Comparison of ENCODE assay signal across 17 cellular contexts in genomic region chr19:3813473-3814392, GRCh38. TPM values are rescaled to one million over a fixed set of nuclear protein-coding genes. Genes with fewer than 3 reads are reported as not detected.
DNase-seq lines count a peak whose midpoint lies in the region; ATAC-seq and TF ChIP-seq lines count a peak whose summit lies in the region.
"Had no signal": no experiment of that assay in that cellular context is flagged by ENCODE, and none has a peak within 500 bp of the region (broad histone marks: within the 10 kb centered on the region; RNA-seq: fewer than 3 reads in every experiment).

No MANE protein-coding gene starts in this region.

- peaks cover 4% of the 10 kb centered on the region for H3K36me3 Mint-ChIP-seq in activated CD4-positive, alpha-beta T cell treated with anti-CD3 and anti-CD28 coated beads, Interleukin-2, amount 10 ng/mL, durations not matched to agents 24 days and 14 days (ENCODE audit: low read depth)
- peaks cover 2% of the 10 kb centered on the region for H3K36me3 Mint-ChIP-seq in activated naive CD8-positive, alpha-beta T cell treated with anti-CD3 and anti-CD28 coated beads, Interleukin-2, amount 10 ng/mL, durations not matched to agents 7 days and 5 days

- no peak for ATAC-seq in activated naive CD8-positive, alpha-beta T cell treated with anti-CD3 and anti-CD28 coated beads, Interleukin-2, amount 10 ng/mL, durations not matched to agents 7 days and 5 days (ENCODE audit: low read depth)
- no peak for ATAC-seq in HG02973 (IDR thresholded peaks at IDR 0.05; ENCODE audit: unreplicated experiment)
- ATAC-seq: Panc1 had no signal

- H3K4me1 Mint-ChIP-seq in activated CD4-positive, alpha-beta T cell treated with anti-CD3 and anti-CD28 coated beads, Interleukin-2, amount 10 ng/mL, durations not matched to agents 24 days and 14 days = peaks cover 37% of the 10 kb centered on the region
- peaks cover 31% of the 10 kb centered on the region for H3K4me1 Mint-ChIP-seq in activated naive CD8-positive, alpha-beta T cell treated with anti-CD3 and anti-CD28 coated beads, Interleukin-2, amount 10 ng/mL, durations not matched to agents 7 days and 5 days

- H3K9ac ChIP-seq in colonic mucosa (ENCODE audit: low read depth in 2 of 2, low read length in 2 of 2) = peak overlapping the region in 1 of 2 donors; percentile 24

- H3K9me3 ChIP-seq in colonic mucosa = no peaks in the 10 kb centered on the region

- intact Hi-C loops in activated CD4-positive, alpha-beta T cell treated with anti-CD3 and anti-CD28 coated beads, Interleukin-2, amount 10 ng/mL, durations not matched to agents 24 days and 14 days (cut with micrococcal nuclease) = no loop called here
- intact Hi-C loops in colonic mucosa (cut with DNase I) = loop anchor here (10.0 kb wide), 1 partner anchor 49 kb away; the partner anchor contains the start of genes APBA3 and MRPL54

- POLR2A ChIA-PET in activated naive CD8-positive, alpha-beta T cell treated with anti-CD3 and anti-CD28 coated beads, Interleukin-2, amount 10 ng/mL, durations not matched to agents 7 days and 5 days (lab: Charles Lee) = interaction anchor here (1.3 to 3.0 kb wide), 5 partner anchors 8 to 52 kb away, joined by 4 to 47 read pairs (median 8); partner anchors contain the start of genes APBA3 and MRPL54

- peak overlapping the region; percentile 83 for H3K27ac Mint-ChIP-seq in activated CD4-positive, alpha-beta T cell treated with anti-CD3 and anti-CD28 coated beads, Interleukin-2, amount 10 ng/mL, durations not matched to agents 24 days and 14 days
- H3K27ac Mint-ChIP-seq in activated naive CD8-positive, alpha-beta T cell treated with anti-CD3 and anti-CD28 coated beads, Interleukin-2, amount 10 ng/mL, durations not matched to agents 7 days and 5 days = peak overlapping the region; percentile 92

- H3K9me3 Mint-ChIP-seq in activated CD4-positive, alpha-beta T cell treated with anti-CD3 and anti-CD28 coated beads, Interleukin-2, amount 10 ng/mL, durations not matched to agents 24 days and 14 days = peaks cover 3% of the 10 kb centered on the region
- no peaks in the 10 kb centered on the region for H3K9me3 Mint-ChIP-seq in activated naive CD8-positive, alpha-beta T cell treated with anti-CD3 and anti-CD28 coated beads, Interleukin-2, amount 10 ng/mL, durations not matched to agents 7 days and 5 days

- no peaks in the 10 kb centered on the region for H3K27me3 ChIP-seq in colonic mucosa
- H3K27me3 ChIP-seq: hepatocyte had no signal

- no peaks in the 10 kb centered on the region for H3K36me3 ChIP-seq in colonic mucosa

- H3K4me3 Mint-ChIP-seq in activated CD4-positive, alpha-beta T cell treated with anti-CD3 and anti-CD28 coated beads, Interleukin-2, amount 10 ng/mL, durations not matched to agents 24 days and 14 days = no peak overlapping the region
- peak overlapping the region; percentile 42 for H3K4me3 Mint-ChIP-seq in activated naive CD8-positive, alpha-beta T cell treated with anti-CD3 and anti-CD28 coated beads, Interleukin-2, amount 10 ng/mL, durations not matched to agents 7 days and 5 days

- peaks cover 2% of the 10 kb centered on the region for H3K27me3 Mint-ChIP-seq in activated CD4-positive, alpha-beta T cell treated with anti-CD3 and anti-CD28 coated beads, Interleukin-2, amount 10 ng/mL, durations not matched to agents 24 days and 14 days
- H3K27me3 Mint-ChIP-seq in activated naive CD8-positive, alpha-beta T cell treated with anti-CD3 and anti-CD28 coated beads, Interleukin-2, amount 10 ng/mL, durations not matched to agents 7 days and 5 days = no peaks in the 10 kb centered on the region

- TF ChIP-seq CTCF in colonic mucosa (IDR thresholded peaks at IDR 0.05) = no peak

- H3K4me3 ChIP-seq in skin epidermis = no peak overlapping the region
- no peak overlapping the region for H3K4me3 ChIP-seq in colonic mucosa
- H3K4me3 ChIP-seq: hepatocyte had no signal

- H3K4me1 ChIP-seq in colonic mucosa = no peaks in the 10 kb centered on the region

- H3K27ac ChIP-seq in skin epidermis = peak overlapping the region in 14 of 21 experiments; percentile 4 to 80 (median 34)
- H3K27ac ChIP-seq in colonic mucosa = no peak overlapping the region
- H3K27ac ChIP-seq: hepatocyte had no signal

- no peak for DNase-seq in activated CD4-positive, alpha-beta T cell treated with anti-CD3 and anti-CD28 coated beads, Interleukin-2, amount 10 ng/mL, durations not matched to agents 24 days and 14 days
- no peak for DNase-seq in activated CD4-positive, alpha-beta T cell treated with anti-CD3 and anti-CD28 coated beads, Interleukin-2, amount 50 U/mL, for 48 hours
- DNase-seq in activated naive CD8-positive, alpha-beta T cell treated with anti-CD3 and anti-CD28 coated beads, Interleukin-2, amount 10 ng/mL, durations not matched to agents 7 days and 5 days = no peak
- DNase-seq in colonic mucosa = no peak
- DNase-seq: 8988T; activated CD8-positive, alpha-beta memory T cell treated with anti-CD3 and anti-CD28 coated beads, Interleukin-2, amount 50 U/mL, for 48 hours; NCI-H1048; T-helper 9 cell had no signal

RNA-seq across cellular contexts. Expression of gene MATK, which starts 27.6 kb away (rescaled TPM):
- total RNA-seq in activated CD4-positive, alpha-beta T cell treated with anti-CD3 and anti-CD28 coated beads, Interleukin-2, amount 10 ng/mL, durations not matched to agents 24 days and 14 days = 31.6 and 32.3 TPM in 2 replicates
- 10 to 100 TPM; 29.4 to 31.8 TPM for total RNA-seq in activated naive CD8-positive, alpha-beta T cell treated with anti-CD3 and anti-CD28 coated beads, Interleukin-2, amount 10 ng/mL, durations not matched to agents 7 days and 5 days
- 1 to 10 TPM in 1 of 2 donors, under 1 TPM in 1; 0.66 to 1.2 TPM for total RNA-seq in colonic mucosa
- total RNA-seq: hepatocyte, NCI-H460 had no signal

RNA-seq across cellular contexts. Expression of gene RAX2, which starts 41.7 kb away (rescaled TPM):
- not detected in 2 replicates for total RNA-seq in activated CD4-positive, alpha-beta T cell treated with anti-CD3 and anti-CD28 coated beads, Interleukin-2, amount 10 ng/mL, durations not matched to agents 24 days and 14 days
- not detected for total RNA-seq in activated naive CD8-positive, alpha-beta T cell treated with anti-CD3 and anti-CD28 coated beads, Interleukin-2, amount 10 ng/mL, durations not matched to agents 7 days and 5 days
- not detected for total RNA-seq in colonic mucosa
- total RNA-seq: epithelial cell of proximal tubule, hepatocyte, mesenteric fat pad, NCI-H460, pulmonary artery endothelial cell, temporal lobe had no signal

RNA-seq across cellular contexts. Expression of gene MRPL54, which starts 51.3 kb away (rescaled TPM):
- 91.4 and 96.6 TPM in 2 replicates for total RNA-seq in activated CD4-positive, alpha-beta T cell treated with anti-CD3 and anti-CD28 coated beads, Interleukin-2, amount 10 ng/mL, durations not matched to agents 24 days and 14 days
- total RNA-seq in activated naive CD8-positive, alpha-beta T cell treated with anti-CD3 and anti-CD28 coated beads, Interleukin-2, amount 10 ng/mL, durations not matched to agents 7 days and 5 days = 10 to 100 TPM; 68.9 to 73.9 TPM
- total RNA-seq in colonic mucosa = 10 to 100 TPM; 73.7 to 86.9 TPM

RNA-seq across cellular contexts. Expression of gene APBA3, which starts 52.2 kb away (rescaled TPM):
- total RNA-seq in activated CD4-positive, alpha-beta T cell treated with anti-CD3 and anti-CD28 coated beads, Interleukin-2, amount 10 ng/mL, durations not matched to agents 24 days and 14 days = 41.5 and 48.7 TPM in 2 replicates
- 10 to 100 TPM; 54.5 to 61.9 TPM for total RNA-seq in activated naive CD8-positive, alpha-beta T cell treated with anti-CD3 and anti-CD28 coated beads, Interleukin-2, amount 10 ng/mL, durations not matched to agents 7 days and 5 days
- total RNA-seq in colonic mucosa = 10 to 100 TPM; 21.0 to 29.3 TPM

RNA-seq across cellular contexts. Expression of gene ZFR2, which starts 55.1 kb away (rescaled TPM):
- total RNA-seq in activated CD4-positive, alpha-beta T cell treated with anti-CD3 and anti-CD28 coated beads, Interleukin-2, amount 10 ng/mL, durations not matched to agents 24 days and 14 days = not detected in 2 replicates
- under 1 TPM; 0.55 to 0.91 TPM for total RNA-seq in activated naive CD8-positive, alpha-beta T cell treated with anti-CD3 and anti-CD28 coated beads, Interleukin-2, amount 10 ng/mL, durations not matched to agents 7 days and 5 days
- not detected for total RNA-seq in colonic mucosa
- total RNA-seq: epithelial cell of proximal tubule, mesenteric fat pad, NCI-H460, pulmonary artery endothelial cell had no signal

Comparison
In these comparisons a context has a peak if more than half of its experiments do, and no peak if none do; other contexts are left out.
1. RNA of gene MATK, which starts 27.6 kb away (total RNA-seq): 29.4 to 31.8 TPM in activated naive CD8-positive, alpha-beta T cell treated with anti-CD3 and anti-CD28 coated beads, Interleukin-2, amount 10 ng/mL, durations not matched to agents 7 days and 5 days and 31.6 to 32.3 TPM in activated CD4-positive, alpha-beta T cell treated with anti-CD3 and anti-CD28 coated beads, Interleukin-2, amount 10 ng/mL, durations not matched to agents 24 days and 14 days; 0.66 to 1.2 TPM in colonic mucosa; every median in the first group is over 10 times any median in the second.